14 cellular contexts compared by ENCODE assay signal in genomic region chr5:73605223-73606087, GRCh38. TPM values are rescaled to one million over a fixed set of nuclear protein-coding genes. Genes with fewer than 3 reads are reported as not detected.
DNase-seq lines count a peak whose midpoint lies in the region; ATAC-seq, FAIRE-seq and TF ChIP-seq lines count a peak whose summit lies in the region.
"Had no signal": no experiment of that assay in that cellular context is flagged by ENCODE, and none has a peak within 500 bp of the region (broad histone marks: within the 10 kb centered on the region; RNA-seq: fewer than 3 reads in every experiment).

No MANE protein-coding gene starts in this region.

- BruUV-seq in PC-9 (replicated peaks; lab: Mats Ljungman, UMichigan) (no TSS peak), endothelial cell of umbilical vein (replicated peaks; lab: Mats Ljungman, UMichigan) (TSS peak; percentile 51)

- H3K4me1 ChIP-seq in PC-9 (replicated peaks; ENCODE audit: insufficient read depth), result peaks cover 40% of the 10 kb centered on the region
- H3K4me1 ChIP-seq in endothelial cell of umbilical vein (ENCODE audit: control insufficient read depth, extremely low read depth, insufficient read depth, low read length), result peaks cover 46% of the 10 kb centered on the region
- H3K4me1 ChIP-seq: BLaER1 had no signal

- no peak for ATAC-seq in HG03097 (IDR thresholded peaks at IDR 0.05; ENCODE audit: low FRiP score, unreplicated experiment)

- H3K4me2 ChIP-seq in PC-9, result peak overlapping the region; percentile 65
- H3K4me2 ChIP-seq in endothelial cell of umbilical vein (ENCODE audit: insufficient read depth, low read length), result peak overlapping the region; percentile 64
- H3K4me2 ChIP-seq: BLaER1 had no signal

- H3K4me3 ChIP-seq in PC-9, result peak overlapping the region; percentile 30; the same call in 1 of the 2 replicates
- H3K4me3 ChIP-seq in endothelial cell of umbilical vein (replicated peaks in 1 of 3; ENCODE audit: insufficient read depth in 1 of 3, low read depth in 1 of 3, low read length in 3 of 3), result no peak overlapping the region
- H3K4me3 ChIP-seq: BLaER1, tibial nerve had no signal

- H3K9ac ChIP-seq in endothelial cell of umbilical vein (replicated peaks; ENCODE audit: extremely low read depth, insufficient read depth, low read length), result peak overlapping the region; percentile 27
- H3K9ac ChIP-seq: BLaER1 had no signal

- H3K27ac ChIP-seq in PC-9, result peak overlapping the region; percentile 74
- H3K27ac ChIP-seq in endothelial cell of umbilical vein (ENCODE audit: insufficient read depth, low read depth, low read length), result peak overlapping the region; percentile 84
- H3K27ac ChIP-seq: BLaER1 had no signal

- peaks cover 33% of the 10 kb centered on the region for H3F3A ChIP-seq in PC-9 (ENCODE audit: insufficient read depth, low read depth)

- H4K20me1 ChIP-seq in PC-9 (ENCODE audit: insufficient read depth), result no peaks in the 10 kb centered on the region
- no peaks in the 10 kb centered on the region for H4K20me1 ChIP-seq in endothelial cell of umbilical vein (replicated peaks; ENCODE audit: control insufficient read depth, extremely low read depth, insufficient read depth, low read length)
- H4K20me1 ChIP-seq: BLaER1 had no signal

- no peaks in the 10 kb centered on the region for H3K79me2 ChIP-seq in PC-9 (ENCODE audit: low read depth)
- H3K79me2 ChIP-seq in endothelial cell of umbilical vein (ENCODE audit: control insufficient read depth, insufficient read depth, low read length), result no peaks in the 10 kb centered on the region

- peak; percentile 58 for TF ChIP-seq POLR2A in endothelial cell of umbilical vein (IDR thresholded peaks at IDR 0.05; ENCODE audit: low read depth, low read length)
- TF ChIP-seq POLR2A in GM12892 (IDR thresholded peaks at IDR 0.05; ENCODE audit: low read depth, low read length), result no peak

- POLR2A ChIA-PET in PC-9 (lab: Charles Lee; ENCODE audit: unreplicated experiment), result no interaction called here
- POLR2A ChIA-PET in endothelial cell of umbilical vein (lab: Charles Lee), result no interaction called here

- intact Hi-C loops in PC-9 (cut with micrococcal nuclease; ENCODE audit: unreplicated experiment) (loop anchor here (1.0 to 5.0 kb wide), 2 partner anchors 21 to 87 kb away; partner anchors contain the start of gene ARHGEF28), endothelial cell of umbilical vein (cut with micrococcal nuclease) (loop anchor here (1.0 kb wide), 3 partner anchors 21 to 68 kb away; partner anchors contain the start of gene ARHGEF28)

- no peaks in the 10 kb centered on the region for H3K9me2 ChIP-seq in PC-9 (ENCODE audit: insufficient read depth)

- peaks cover 6% of the 10 kb centered on the region; the same call in 1 of the 2 replicates for H3K9me3 ChIP-seq in PC-9 (ENCODE audit: insufficient read depth, low read depth)
- H3K9me3 ChIP-seq in endothelial cell of umbilical vein (replicated peaks; ENCODE audit: control insufficient read depth, insufficient read depth, low read length), result no peaks in the 10 kb centered on the region

- H3K36me3 ChIP-seq in PC-9 (ENCODE audit: low read depth) (no peaks in the 10 kb centered on the region), endothelial cell of umbilical vein (ENCODE audit: control insufficient read depth in 2 of 2, extremely low read depth in 1 of 2, insufficient read depth in 2 of 2, low read length in 2 of 2) (no peaks in the 10 kb centered on the region)
- H3K36me3 ChIP-seq: BLaER1, tibial nerve had no signal

- peak; percentile 14 for DNase-seq in DMS53 treated with DMSO at 0.1 percent for 48 hours (lab: John Stamatoyannopoulos, UW; ENCODE audit: unreplicated experiment)
- DNase-seq in PC-9, result peak; percentile 38 to 86
- DNase-seq in endothelial cell of umbilical vein (ENCODE audit: low read depth, low spot score), result peak; percentile 89
- DNase-seq in mucosa of gallbladder (ENCODE audit: low spot score), result peak; percentile 76
- no peak for DNase-seq in GM12892 (ENCODE audit: insufficient read length)
- no peak for DNase-seq in middle frontal gyrus (ENCODE audit: extremely low spot score, low spot score)
- no peak for DNase-seq in activated effector memory CD4-positive, alpha-beta T cell treated with anti-CD3 and anti-CD28 coated beads, Interleukin-2, amount 50 U/mL, for 16 hours
- DNase-seq: activated naive CD8-positive, alpha-beta T cell treated with anti-CD3 and anti-CD28 coated beads, Interleukin-2, amount 10 ng/mL, durations not matched to agents 7 days and 5 days; NCI-H1105 treated with DMSO at 0.1 percent for 48 hours; NCI-H345 had no signal

- FAIRE-seq in endothelial cell of umbilical vein (lab: Jason Lieb, UNC), result peak; percentile 83
- FAIRE-seq in GM12892 (lab: Jason Lieb, UNC), result no peak

- dilution Hi-C loops in endothelial cell of umbilical vein (cut with MboI; ENCODE audit: extremely low pct_ligation_motif_present, low sequenced_read_pairs), result no loop called here

- H3K27me3 ChIP-seq in PC-9 (ENCODE audit: insufficient read depth, low read depth), result no peaks in the 10 kb centered on the region
- no peaks in the 10 kb centered on the region for H3K27me3 ChIP-seq in endothelial cell of umbilical vein (ENCODE audit: control insufficient read depth in 2 of 2, insufficient read depth in 2 of 2, low read length in 2 of 2)
- H3K27me3 ChIP-seq: BLaER1, tibial nerve had no signal

- H2AFZ ChIP-seq in PC-9 (peak overlapping the region; percentile 37; the same call in 1 of the 2 replicates), endothelial cell of umbilical vein (ENCODE audit: low read depth, low read length) (peak overlapping the region; percentile 43)

- CTCF ChIA-PET in PC-9 (lab: Charles Lee) (no interaction called here), endothelial cell of umbilical vein (lab: Charles Lee) (interaction anchor here (0.8 to 2.2 kb wide), 9 partner anchors 9 to 188 kb away, joined by 3 to 7 read pairs (median 3); no protein-coding TSS in a partner anchor)

- no peaks in the 10 kb centered on the region for H3K9me1 ChIP-seq in endothelial cell of umbilical vein (replicated peaks; ENCODE audit: control insufficient read depth, extremely low read depth, insufficient read depth, low read length)

- TF ChIP-seq CTCF in PC-9 (conservative IDR thresholded peaks at IDR 0.05) (no peak), endothelial cell of umbilical vein (IDR thresholded peaks at IDR 0.05; ENCODE audit: extremely low read depth in 1 of 2, insufficient read depth in 1 of 2, low read depth in 1 of 2, low read length in 2 of 2) (no peak)

TF ChIP-seq in endothelial cell of umbilical vein, 7 proteins besides CTCF, POLR2A, EP300 and RAD21:
- TF ChIP-seq FOS (IDR thresholded peaks at IDR 0.05; ENCODE audit: borderline replicate concordance, insufficient read depth, low read length) (peak; percentile 5), GATA2 (IDR thresholded peaks at IDR 0.05; ENCODE audit: insufficient read depth, insufficient read length, low read depth, low read length) (peak; percentile 78), EZH2 (IDR thresholded peaks at IDR 0.05; ENCODE audit: borderline replicate concordance, low read depth, low read length, severe bottlenecking) (no peak), POLR2AphosphoS5 (IDR thresholded peaks at IDR 0.05; ENCODE audit: insufficient read depth, low read depth, low read length) (peak; percentile 72), JUN (IDR thresholded peaks at IDR 0.05; ENCODE audit: borderline replicate concordance, insufficient read depth, insufficient read length, low read depth) (no peak), MYC (IDR thresholded peaks at IDR 0.05; ENCODE audit: low read depth, low read length) (no peak)

RNA-seq across cellular contexts. Expression of gene ARHGEF28, which starts 20.5 kb away (rescaled TPM):
- total RNA-seq in PC-9 (2021), result 62.5 and 77.5 TPM in 2 replicates
- 108 and 116 TPM in 2 replicates for total RNA-seq in endothelial cell of umbilical vein
- 23.7 and 29.5 TPM in 2 replicates for polyA plus RNA-seq in endothelial cell of umbilical vein
- 19.4 and 22.2 TPM in 2 replicates for polyA plus RNA-seq in endothelial cell of umbilical vein (2011; cell fraction: cytosol; rRNA removed)
- polyA plus RNA-seq in endothelial cell of umbilical vein (2011; cell fraction: nucleus; rRNA removed), result 126 and 142 TPM in 2 replicates
- polyA plus RNA-seq in endothelial cell of umbilical vein (2012), result 50.9 and 51.5 TPM in 2 replicates
- polyA minus RNA-seq in endothelial cell of umbilical vein, result 197 and 205 TPM in 2 replicates
- polyA minus RNA-seq in endothelial cell of umbilical vein (2011; cell fraction: cytosol; rRNA and poly(A)+ RNA removed), result 3.0 TPM
- 510 and 605 TPM in 2 replicates for polyA minus RNA-seq in endothelial cell of umbilical vein (2011; cell fraction: nucleus; rRNA and poly(A)+ RNA removed)
- 29.9 TPM for total RNA-seq in mucosa of gallbladder
- polyA plus RNA-seq in GM12892 (2012; ENCODE audit: missing spikeins), result 0.64 TPM
- total RNA-seq: T-helper 1 cell treated with Interleukin-12 subunit alpha and Interleukin-12 subunit beta and Interleukin-4 antibody, amounts not matched to agents 30 ng/mL and 1 ng/mL, for 36 hours had no signal

RNA-seq across cellular contexts. Expression of gene UTP15, which starts 39.9 kb away (rescaled TPM):
- total RNA-seq in PC-9 (2021) (15.1 and 19.4 TPM in 2 replicates), endothelial cell of umbilical vein (24.8 and 25.2 TPM in 2 replicates), mucosa of gallbladder (9.6 TPM)
- 9.2 and 11.7 TPM in 2 replicates for polyA plus RNA-seq in endothelial cell of umbilical vein
- polyA plus RNA-seq in endothelial cell of umbilical vein (2011; cell fraction: cytosol; rRNA removed), result 5.8 and 6.3 TPM in 2 replicates
- 46.5 and 50.0 TPM in 2 replicates for polyA plus RNA-seq in endothelial cell of umbilical vein (2011; cell fraction: nucleus; rRNA removed)
- polyA plus RNA-seq in endothelial cell of umbilical vein (2012), result 12.1 and 24.0 TPM in 2 replicates
- polyA minus RNA-seq in endothelial cell of umbilical vein, result 14.9 and 27.4 TPM in 2 replicates
- 13.0 TPM for polyA minus RNA-seq in endothelial cell of umbilical vein (2011; cell fraction: cytosol; rRNA and poly(A)+ RNA removed)
- polyA minus RNA-seq in endothelial cell of umbilical vein (2011; cell fraction: nucleus; rRNA and poly(A)+ RNA removed), result 30.1 and 44.0 TPM in 2 replicates
- polyA plus RNA-seq in GM12892 (2012; ENCODE audit: missing spikeins), result 17.1 TPM

RNA-seq across cellular contexts. Expression of gene ANKRA2, which starts 40.0 kb away (rescaled TPM):
- total RNA-seq in PC-9 (2021) (12.9 and 15.5 TPM in 2 replicates), endothelial cell of umbilical vein (17.2 and 19.5 TPM in 2 replicates), mucosa of gallbladder (33.1 TPM)
- 8.5 and 8.6 TPM in 2 replicates for polyA plus RNA-seq in endothelial cell of umbilical vein
- 7.4 and 9.9 TPM in 2 replicates for polyA plus RNA-seq in endothelial cell of umbilical vein (2011; cell fraction: cytosol; rRNA removed)
- polyA plus RNA-seq in endothelial cell of umbilical vein (2011; cell fraction: nucleus; rRNA removed), result 36.7 and 51.9 TPM in 2 replicates
- 12.8 and 14.6 TPM in 2 replicates for polyA plus RNA-seq in endothelial cell of umbilical vein (2012)
- 5.5 and 8.7 TPM in 2 replicates for polyA minus RNA-seq in endothelial cell of umbilical vein
- polyA minus RNA-seq in endothelial cell of umbilical vein (2011; cell fraction: cytosol; rRNA and poly(A)+ RNA removed), result 2.2 TPM
- 23.5 and 36.0 TPM in 2 replicates for polyA minus RNA-seq in endothelial cell of umbilical vein (2011; cell fraction: nucleus; rRNA and poly(A)+ RNA removed)
- polyA plus RNA-seq in GM12892 (2012; ENCODE audit: missing spikeins), result 25.5 TPM

Comparison
In these comparisons a context has a peak if more than half of its experiments do, and no peak if none do; other contexts are left out.
1. DNase-seq: peak in DMS53 treated with DMSO at 0.1 percent for 48 hours (single experiment), PC-9 (2 of 2), endothelial cell of umbilical vein (single experiment) and mucosa of gallbladder (single experiment); none in GM12892 (single experiment), middle frontal gyrus (single experiment) and activated effector memory CD4-positive, alpha-beta T cell treated with anti-CD3 and anti-CD28 coated beads, Interleukin-2, amount 50 U/mL, for 16 hours (single experiment).